In genomic region chr6:26311012-26311384, GRCh38 we compare ENCODE assay signal across 1 cellular context.
TF ChIP-seq lines count a peak whose summit lies in the region.

No MANE protein-coding gene starts in this region.

TF ChIP-seq in HEK293, 187 proteins besides CTCF, POLR2A, EP300 and RAD21 (continued from another document):
- TF ChIP-seq ZNF488 (tag by site-specific recombination; IDR thresholded peaks at IDR 0.05) (no peak), PRDM4 (tag by site-specific recombination; IDR thresholded peaks at IDR 0.05) (0 out of 2 replicates have a peak, but pooled peaks have one; percentile 23), ZNF692 (tag by site-specific recombination; IDR thresholded peaks at IDR 0.05) (peak; percentile 18), ZNF664 (tag by site-specific recombination; IDR thresholded peaks at IDR 0.05) (peak; percentile 53), ZBTB17 (tag by site-specific recombination; IDR thresholded peaks at IDR 0.05) (peak; percentile 65; the same call in 1 of the 2 replicates), ZBTB44 (tag by site-specific recombination; IDR thresholded peaks at IDR 0.05) (peak; percentile 62), YY2 (tag by site-specific recombination; IDR thresholded peaks at IDR 0.05) (no peak)
